1 cellular context compared by ENCODE assay signal in the genomic region with DNA sequence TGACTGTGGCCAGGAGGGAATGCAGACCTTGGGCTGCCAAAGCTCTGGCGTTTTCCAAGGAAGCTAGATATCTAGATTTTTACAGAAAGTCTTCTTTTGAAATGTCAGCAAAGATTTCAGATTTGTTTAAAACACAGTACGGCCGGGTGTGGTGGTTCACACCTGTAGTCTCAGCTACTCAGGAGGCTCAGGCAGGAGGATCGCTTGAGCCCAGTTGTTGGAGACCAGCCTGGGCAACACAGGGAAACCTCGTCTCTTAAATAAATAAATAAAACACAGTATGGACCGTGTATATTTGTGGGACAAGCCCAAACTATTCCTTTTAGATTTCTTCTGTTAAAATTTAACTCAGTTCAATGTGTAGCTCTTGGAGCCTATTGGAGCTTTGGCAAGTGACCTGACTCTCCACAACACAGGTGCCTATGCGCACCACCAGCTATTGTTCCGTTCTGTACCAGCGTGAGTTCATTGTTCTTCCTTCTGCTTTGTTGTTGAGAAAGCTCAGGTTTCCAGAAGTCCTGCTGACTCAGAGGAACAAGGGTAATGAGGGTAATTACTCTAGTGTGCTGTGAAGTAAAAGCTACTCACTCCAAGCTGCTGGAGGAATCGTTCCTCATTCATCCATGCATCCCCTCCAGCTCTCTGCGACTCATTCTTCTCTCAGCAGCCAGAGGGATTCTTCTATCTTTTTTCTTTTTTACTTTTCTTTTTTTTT.
TF ChIP-seq lines count a peak whose summit lies in the region.

No MANE protein-coding gene starts in this region.

TF ChIP-seq in GM23338, 12 proteins besides CTCF, POLR2A, EP300 and RAD21 (continued from another document):
- TF ChIP-seq, protein P1, sequence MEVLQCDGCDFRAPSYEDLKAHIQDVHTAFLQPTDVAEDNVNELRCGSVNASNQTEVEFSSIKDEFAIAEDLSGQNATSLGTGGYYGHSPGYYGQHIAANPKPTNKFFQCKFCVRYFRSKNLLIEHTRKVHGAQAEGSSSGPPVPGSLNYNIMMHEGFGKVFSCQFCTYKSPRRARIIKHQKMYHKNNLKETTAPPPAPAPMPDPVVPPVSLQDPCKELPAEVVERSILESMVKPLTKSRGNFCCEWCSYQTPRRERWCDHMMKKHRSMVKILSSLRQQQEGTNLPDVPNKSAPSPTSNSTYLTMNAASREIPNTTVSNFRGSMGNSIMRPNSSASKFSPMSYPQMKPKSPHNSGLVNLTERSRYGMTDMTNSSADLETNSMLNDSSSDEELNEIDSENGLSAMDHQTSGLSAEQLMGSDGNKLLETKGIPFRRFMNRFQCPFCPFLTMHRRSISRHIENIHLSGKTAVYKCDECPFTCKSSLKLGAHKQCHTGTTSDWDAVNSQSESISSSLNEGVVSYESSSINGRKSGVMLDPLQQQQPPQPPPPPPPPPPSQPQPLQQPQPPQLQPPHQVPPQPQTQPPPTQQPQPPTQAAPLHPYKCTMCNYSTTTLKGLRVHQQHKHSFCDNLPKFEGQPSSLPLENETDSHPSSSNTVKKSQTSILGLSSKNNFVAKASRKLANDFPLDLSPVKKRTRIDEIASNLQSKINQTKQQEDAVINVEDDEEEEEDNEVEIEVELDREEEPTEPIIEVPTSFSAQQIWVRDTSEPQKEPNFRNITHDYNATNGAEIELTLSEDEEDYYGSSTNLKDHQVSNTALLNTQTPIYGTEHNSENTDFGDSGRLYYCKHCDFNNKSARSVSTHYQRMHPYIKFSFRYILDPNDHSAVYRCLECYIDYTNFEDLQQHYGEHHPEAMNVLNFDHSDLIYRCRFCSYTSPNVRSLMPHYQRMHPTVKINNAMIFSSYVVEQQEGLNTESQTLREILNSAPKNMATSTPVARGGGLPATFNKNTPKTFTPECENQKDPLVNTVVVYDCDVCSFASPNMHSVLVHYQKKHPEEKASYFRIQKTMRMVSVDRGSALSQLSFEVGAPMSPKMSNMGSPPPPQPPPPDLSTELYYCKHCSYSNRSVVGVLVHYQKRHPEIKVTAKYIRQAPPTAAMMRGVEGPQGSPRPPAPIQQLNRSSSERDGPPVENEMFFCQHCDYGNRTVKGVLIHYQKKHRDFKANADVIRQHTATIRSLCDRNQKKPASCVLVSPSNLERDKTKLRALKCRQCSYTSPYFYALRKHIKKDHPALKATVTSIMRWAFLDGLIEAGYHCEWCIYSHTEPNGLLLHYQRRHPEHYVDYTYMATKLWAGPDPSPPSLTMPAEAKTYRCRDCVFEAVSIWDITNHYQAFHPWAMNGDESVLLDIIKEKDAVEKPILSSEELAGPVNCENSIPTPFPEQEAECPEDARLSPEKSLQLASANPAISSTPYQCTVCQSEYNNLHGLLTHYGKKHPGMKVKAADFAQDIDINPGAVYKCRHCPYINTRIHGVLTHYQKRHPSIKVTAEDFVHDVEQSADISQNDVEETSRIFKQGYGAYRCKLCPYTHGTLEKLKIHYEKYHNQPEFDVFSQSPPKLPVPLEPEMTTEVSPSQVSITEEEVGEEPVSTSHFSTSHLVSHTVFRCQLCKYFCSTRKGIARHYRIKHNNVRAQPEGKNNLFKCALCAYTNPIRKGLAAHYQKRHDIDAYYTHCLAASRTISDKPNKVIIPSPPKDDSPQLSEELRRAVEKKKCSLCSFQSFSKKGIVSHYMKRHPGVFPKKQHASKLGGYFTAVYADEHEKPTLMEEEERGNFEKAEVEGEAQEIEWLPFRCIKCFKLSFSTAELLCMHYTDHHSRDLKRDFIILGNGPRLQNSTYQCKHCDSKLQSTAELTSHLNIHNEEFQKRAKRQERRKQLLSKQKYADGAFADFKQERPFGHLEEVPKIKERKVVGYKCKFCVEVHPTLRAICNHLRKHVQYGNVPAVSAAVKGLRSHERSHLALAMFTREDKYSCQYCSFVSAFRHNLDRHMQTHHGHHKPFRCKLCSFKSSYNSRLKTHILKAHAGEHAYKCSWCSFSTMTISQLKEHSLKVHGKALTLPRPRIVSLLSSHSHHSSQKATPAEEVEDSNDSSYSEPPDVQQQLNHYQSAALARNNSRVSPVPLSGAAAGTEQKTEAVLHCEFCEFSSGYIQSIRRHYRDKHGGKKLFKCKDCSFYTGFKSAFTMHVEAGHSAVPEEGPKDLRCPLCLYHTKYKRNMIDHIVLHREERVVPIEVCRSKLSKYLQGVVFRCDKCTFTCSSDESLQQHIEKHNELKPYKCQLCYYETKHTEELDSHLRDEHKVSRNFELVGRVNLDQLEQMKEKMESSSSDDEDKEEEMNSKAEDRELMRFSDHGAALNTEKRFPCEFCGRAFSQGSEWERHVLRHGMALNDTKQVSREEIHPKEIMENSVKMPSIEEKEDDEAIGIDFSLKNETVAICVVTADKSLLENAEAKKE (CRISPR knock-in tag; IDR thresholded peaks at IDR 0.05) = peak; percentile 82
- no peak for TF ChIP-seq JUNB (IDR thresholded peaks at IDR 0.05; ENCODE audit: unreplicated experiment)
- no peak for TF ChIP-seq EZH2 (IDR thresholded peaks at IDR 0.05; ENCODE audit: low read depth, unreplicated experiment)
